In the genomic region with DNA sequence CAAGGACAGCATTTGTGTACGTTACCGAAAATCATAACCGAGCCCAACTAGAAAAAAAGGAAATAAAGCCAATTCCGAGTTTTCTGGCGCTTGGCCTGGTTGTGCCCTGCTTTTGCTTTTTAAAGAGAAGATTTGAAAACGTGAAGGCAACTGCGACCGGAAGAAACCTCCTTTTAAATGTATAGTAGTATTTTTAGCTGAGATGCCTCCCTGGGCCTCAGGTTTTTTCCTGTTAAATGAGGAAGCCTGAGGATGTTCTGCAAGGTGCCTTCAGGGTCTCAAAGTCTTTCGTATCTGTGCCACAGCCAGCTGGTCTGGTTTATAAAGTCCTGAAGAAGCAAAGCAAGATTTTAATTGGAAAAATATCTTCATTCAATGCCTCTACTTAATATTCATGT, we compare ENCODE assay signal across 8 cellular contexts. TPM values are rescaled to one million over a fixed set of nuclear protein-coding genes. Genes with fewer than 3 reads are reported as not detected.
DNase-seq lines count a peak whose midpoint lies in the region; ATAC-seq and TF ChIP-seq lines count a peak whose summit lies in the region.

No MANE protein-coding gene starts in this region.

- H3K27me3 ChIP-seq in RWPE2 (ENCODE audit: insufficient read depth, poor library complexity, severe bottlenecking), result no peaks in the 10 kb centered on the region
- no peaks in the 10 kb centered on the region for H3K27me3 ChIP-seq in fibroblast of lung (ENCODE audit: control insufficient read depth, insufficient read depth, low read length)

- H3K4me1 ChIP-seq in RWPE2 (ENCODE audit: insufficient read depth, poor library complexity, severe bottlenecking) (peaks cover 12% of the 10 kb centered on the region), fibroblast of lung (ENCODE audit: control insufficient read depth, extremely low read depth, insufficient read depth, low read length) (no peaks in the 10 kb centered on the region)

- no peaks in the 10 kb centered on the region for H3K36me3 ChIP-seq in RWPE2 (ENCODE audit: low read depth)
- no peaks in the 10 kb centered on the region for H3K36me3 ChIP-seq in fibroblast of lung (ENCODE audit: control insufficient read depth, insufficient read depth, low read length)

- H3K79me2 ChIP-seq in fibroblast of lung (ENCODE audit: control insufficient read depth, insufficient read depth, low read length), result peaks cover 14% of the 10 kb centered on the region

- intact Hi-C loops in activated CD4-positive, alpha-beta T cell treated with anti-CD3 and anti-CD28 coated beads for 36 hours (cut with DNase I, micrococcal nuclease), result loop anchor here (1.0 to 5.0 kb wide), 5 partner anchors 16 to 518 kb away; partner anchors contain the start of genes HS2ST1 (in 1 of the 2), SELENOF (in 1 of the 2) and SH3GLB1 (in 1 of the 2)
- intact Hi-C loops in sciatic nerve (cut with DNase I), result no loop called here

- H3K9ac ChIP-seq in fibroblast of lung (ENCODE audit: insufficient read depth, low read length), result peak overlapping the region; percentile 20

- no peaks in the 10 kb centered on the region for H3K27me3 Mint-ChIP-seq in activated CD4-positive, alpha-beta T cell treated with anti-CD3 and anti-CD28 coated beads for 36 hours

- no peaks in the 10 kb centered on the region for H4K20me1 ChIP-seq in fibroblast of lung (ENCODE audit: control insufficient read depth, extremely low read depth, insufficient read depth, low read length)

- H3K4me3 ChIP-seq in RWPE2 (ENCODE audit: severe bottlenecking) (peak overlapping the region; percentile 85), fibroblast of lung (replicated peaks in 1 of 4; ENCODE audit: control extremely low read depth in 1 of 4, insufficient read depth in 1 of 4, low read depth in 3 of 4, low read length in 4 of 4) (peak overlapping the region; percentile 73 to 96 (median 86))

- H3K4me1 Mint-ChIP-seq in activated CD4-positive, alpha-beta T cell treated with anti-CD3 and anti-CD28 coated beads for 36 hours, result peaks cover 36% of the 10 kb centered on the region

- H2AFZ ChIP-seq in fibroblast of lung (ENCODE audit: low read length), result peak overlapping the region; percentile 69

- CTCF ChIA-PET in activated CD4-positive, alpha-beta T cell treated with anti-CD3 and anti-CD28 coated beads for 36 hours (lab: Charles Lee), result interaction anchor here (0.5 to 2.7 kb wide), 11 partner anchors 9 to 308 kb away, joined by 3 to 16 read pairs (median 5); partner anchors contain the start of gene SH3GLB1

- no peaks in the 10 kb centered on the region for H3K9me3 Mint-ChIP-seq in activated CD4-positive, alpha-beta T cell treated with anti-CD3 and anti-CD28 coated beads for 36 hours (ENCODE audit: low read depth)

- ATAC-seq in activated CD4-positive, alpha-beta T cell treated with anti-CD3 and anti-CD28 coated beads for 36 hours, result peak; percentile 4
- peak; percentile 23 for ATAC-seq in HG02884 (IDR thresholded peaks at IDR 0.05; ENCODE audit: unreplicated experiment)
- no peak for ATAC-seq in RWPE2 (ENCODE audit: low read depth)
- peak; percentile 44 for ATAC-seq in sciatic nerve

- peak overlapping the region; percentile 89 for H3K4me3 Mint-ChIP-seq in activated CD4-positive, alpha-beta T cell treated with anti-CD3 and anti-CD28 coated beads for 36 hours

- H3K4me2 ChIP-seq in fibroblast of lung (ENCODE audit: extremely low read depth, insufficient read depth, low read length), result peak overlapping the region; percentile 67

- TF ChIP-seq CTCF in RWPE2 (IDR thresholded peaks at IDR 0.05; ENCODE audit: poor library complexity, severe bottlenecking), result no peak
- no peak for TF ChIP-seq CTCF in fibroblast of lung (conservative IDR thresholded peaks at IDR 0.05 in 1 of 2, IDR thresholded peaks at IDR 0.05 in 1 of 2; ENCODE audit: low read depth in 1 of 2, low read length in 2 of 2)

- peak overlapping the region; percentile 60 for H3K27ac ChIP-seq in RWPE2 (ENCODE audit: poor library complexity, severe bottlenecking)
- H3K27ac ChIP-seq in fibroblast of lung (ENCODE audit: insufficient read depth, low read length), result peak overlapping the region; percentile 88

- H3K9me3 ChIP-seq in RWPE2 (ENCODE audit: severe bottlenecking) (no peaks in the 10 kb centered on the region), fibroblast of lung (ENCODE audit: control insufficient read depth, insufficient read depth, low read depth, low read length) (no peaks in the 10 kb centered on the region)

- H3K27ac Mint-ChIP-seq in activated CD4-positive, alpha-beta T cell treated with anti-CD3 and anti-CD28 coated beads for 36 hours, result peak overlapping the region; percentile 88

- peaks cover 3% of the 10 kb centered on the region for H3K36me3 Mint-ChIP-seq in activated CD4-positive, alpha-beta T cell treated with anti-CD3 and anti-CD28 coated beads for 36 hours (ENCODE audit: low read depth)

- POLR2A ChIA-PET in activated CD4-positive, alpha-beta T cell treated with anti-CD3 and anti-CD28 coated beads for 36 hours (lab: Charles Lee), result interaction anchor here (0.6 to 1.0 kb wide), 5 partner anchors 14 to 937 kb away, joined by 3 to 4 read pairs (median 3); partner anchors contain the start of genes HS2ST1 and SELENOF

- DNase-seq in activated CD4-positive, alpha-beta T cell treated with anti-CD3 and anti-CD28 coated beads for 36 hours, result peak; percentile 18
- no peak for DNase-seq in activated CD4-positive, alpha-beta T cell treated with anti-CD3 and anti-CD28 coated beads for 1 hour
- DNase-seq in RWPE2 (ENCODE audit: low spot score) (no peak), fibroblast of lung (ENCODE audit: low read depth in 2 of 2) (no peak), sciatic nerve (ENCODE audit: low spot score) (no peak), NCI-H748 treated with DMSO at 0.1 percent for 48 hours (lab: John Stamatoyannopoulos, UW) (no peak), 8988T (no peak)

RNA-seq across cellular contexts. Expression of gene ODF2L, which starts 0.4 kb away (rescaled TPM):
- 10 to 100 TPM; 18.8 to 27.3 TPM for total RNA-seq in activated CD4-positive, alpha-beta T cell treated with anti-CD3 and anti-CD28 coated beads for 36 hours
- total RNA-seq in fibroblast of lung (25.9 and 27.0 TPM in 2 replicates), sciatic nerve (62.1 TPM)
- 14.1 and 16.7 TPM in 2 replicates for polyA plus RNA-seq in fibroblast of lung
- 11.3 and 11.6 TPM in 2 replicates for polyA plus RNA-seq in fibroblast of lung (2012)
- 1.6 and 1.7 TPM in 2 replicates for polyA minus RNA-seq in fibroblast of lung (ENCODE audit: low replicate concordance)

RNA-seq across cellular contexts. Expression of gene CLCA2, which starts 27.5 kb away (rescaled TPM):
- not detected for total RNA-seq in activated CD4-positive, alpha-beta T cell treated with anti-CD3 and anti-CD28 coated beads for 36 hours
- total RNA-seq in fibroblast of lung, result 3.5 and 9.2 TPM in 2 replicates
- polyA plus RNA-seq in fibroblast of lung, result 0.94 and 1.2 TPM in 2 replicates
- 0.68 and 0.69 TPM in 2 replicates for polyA plus RNA-seq in fibroblast of lung (2012)
- 0.31 TPM in 1 of 2 replicates, not detected in the other for polyA minus RNA-seq in fibroblast of lung (ENCODE audit: low replicate concordance)
- total RNA-seq in sciatic nerve, result not detected
